9 cellular contexts compared by ENCODE assay signal in the genomic region with DNA sequence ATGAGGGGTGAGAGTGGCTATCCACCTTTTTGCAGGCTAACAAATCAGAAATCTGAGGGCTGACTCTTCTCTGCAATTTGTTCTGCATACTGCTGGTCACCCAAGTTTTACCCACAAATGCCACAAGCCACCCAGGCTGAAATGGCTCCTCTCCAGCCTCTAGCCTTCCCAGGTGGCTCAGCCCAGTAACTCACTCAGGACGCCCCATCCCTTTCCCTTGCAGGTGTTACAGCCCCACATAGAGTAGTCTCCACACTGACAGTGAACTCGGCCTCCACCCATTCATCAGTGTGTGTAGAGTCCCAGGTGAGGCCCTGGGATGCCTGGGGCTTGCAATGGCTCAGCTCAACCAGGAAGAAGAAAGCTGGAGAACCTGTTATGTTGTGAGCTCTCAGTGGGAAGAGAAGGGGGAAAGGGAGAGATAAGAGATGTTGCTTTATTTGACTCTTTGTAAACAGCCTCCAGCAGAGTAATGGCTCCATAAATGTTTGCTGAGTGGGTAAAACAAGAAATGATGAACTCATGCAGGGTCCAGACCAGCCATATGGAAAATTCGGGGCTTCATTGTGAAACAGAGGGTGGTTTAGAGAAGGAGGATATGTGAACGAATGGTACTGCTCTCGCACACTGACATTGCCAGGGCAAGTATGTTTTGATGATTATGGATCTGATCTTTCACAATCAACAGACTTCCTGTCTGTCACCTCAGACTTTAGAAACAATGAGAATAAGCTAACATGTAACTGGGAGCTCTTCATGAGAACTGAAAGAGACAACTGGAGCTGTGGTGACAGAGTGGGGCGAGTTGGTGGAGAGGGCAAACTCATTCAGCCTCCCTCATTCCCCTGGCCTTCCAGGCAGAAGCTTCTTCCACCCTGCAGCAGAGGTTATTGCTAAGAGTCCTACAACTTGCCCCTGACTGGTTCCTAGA.
DNase-seq lines count a peak whose midpoint lies in the region; ATAC-seq and TF ChIP-seq lines count a peak whose summit lies in the region.
"Had no signal": no experiment of that assay in that cellular context is flagged by ENCODE, and none has a peak within 500 bp of the region (broad histone marks: within the 10 kb centered on the region; RNA-seq: fewer than 3 reads in every experiment).

No MANE protein-coding gene starts in this region.

- H3K4me3 ChIP-seq in right atrium auricular region = no peak overlapping the region

- H3K4me1 Mint-ChIP-seq in T-helper 17 cell = peaks cover 8% of the 10 kb centered on the region

- no peaks in the 10 kb centered on the region for H3K9me3 ChIP-seq in right atrium auricular region
- H3K9me3 ChIP-seq in T-helper 17 cell (ENCODE audit: control insufficient read depth, low read length, poor library complexity, severe bottlenecking) = no peaks in the 10 kb centered on the region

- peaks cover 6% of the 10 kb centered on the region for H3K27me3 Mint-ChIP-seq in T-helper 17 cell

- no peak overlapping the region for H3K4me3 Mint-ChIP-seq in T-helper 17 cell

- H3K27ac Mint-ChIP-seq in T-helper 17 cell = peak overlapping the region; percentile 1

- H3K27me3 ChIP-seq in right atrium auricular region = no peaks in the 10 kb centered on the region

- H3K36me3 Mint-ChIP-seq in T-helper 17 cell (ENCODE audit: low read depth) = peaks cover 5% of the 10 kb centered on the region

- H3K36me3 ChIP-seq in right atrium auricular region = no peaks in the 10 kb centered on the region

- H3K4me1 ChIP-seq in right atrium auricular region = peaks cover 0 to 12% of the 10 kb centered on the region in 2 donors
- H3K4me1 ChIP-seq: parathyroid adenoma had no signal

- DNase-seq in left ventricle myocardium superior (no peak), right atrium auricular region (ENCODE audit: low spot score) (no peak), T-helper 17 cell (no peak), germinal center (ENCODE audit: low spot score) (no peak), DMS153 treated with DMSO at 0.1 percent for 48 hours (lab: John Stamatoyannopoulos, UW; ENCODE audit: unreplicated experiment) (no peak), epidermal melanocyte (ENCODE audit: insufficient read length, low spot score) (no peak), sciatic nerve (ENCODE audit: low spot score) (no peak)

- ATAC-seq in left ventricle myocardium superior (peak; percentile 20), HG03095 (IDR thresholded peaks at IDR 0.05; ENCODE audit: unreplicated experiment) (peak; percentile 75), T-helper 17 cell (peak; percentile 32), sciatic nerve (no peak)

- no peak for TF ChIP-seq CTCF in right atrium auricular region (IDR thresholded peaks at IDR 0.05)

- intact Hi-C loops in left ventricle myocardium superior (cut with micrococcal nuclease) = no loop called here
- intact Hi-C loops in sciatic nerve (cut with DNase I) = no loop called here

- H3K27ac ChIP-seq in right atrium auricular region = no peak overlapping the region
- H3K27ac ChIP-seq: parathyroid adenoma had no signal
